ENCODE assay signal across 10 cellular contexts in the genomic region with DNA sequence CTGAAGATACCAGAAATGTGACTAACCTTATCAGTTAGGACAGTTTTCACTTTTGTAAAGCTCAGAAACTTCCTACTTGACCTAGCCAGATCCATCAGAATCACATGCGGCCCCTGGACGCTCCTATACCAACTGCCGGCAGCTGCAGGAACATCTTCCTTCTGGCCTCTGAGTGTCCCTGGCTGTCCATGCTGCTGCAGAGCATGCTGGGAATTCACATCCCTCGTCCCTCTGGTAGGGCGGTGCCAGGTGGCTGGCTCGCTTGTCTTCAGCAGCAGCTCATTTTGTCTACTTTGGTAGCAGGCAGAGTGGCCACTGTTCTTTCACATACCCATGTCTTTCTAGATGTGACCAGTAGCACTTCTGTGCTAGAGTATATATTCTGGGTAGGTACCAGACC.
"Had no signal": no experiment of that assay in that cellular context is flagged by ENCODE, and none has a peak within 500 bp of the region (broad histone marks: within the 10 kb centered on the region; RNA-seq: fewer than 3 reads in every experiment).

No MANE protein-coding gene starts in this region.

- H3K4me3 Mint-ChIP-seq: mesothelial cell of epicardium; naive thymus-derived CD8-positive, alpha-beta T cell; stimulated activated naive CD8-positive, alpha-beta T cell treated with anti-CD3 and anti-CD28 coated beads, Interleukin-15, Interleukin-2, amounts not matched to agents 100 ng/mL and 50 ng/mL, for 24 hours; T-helper 1 cell treated with Interleukin-12 subunit alpha and Interleukin-12 subunit beta and Interleukin-4 antibody, amounts not matched to agents 30 μg/mL and 1 μg/mL, for 36 hours; WTC11 had no signal

- H3K27me3 Mint-ChIP-seq: progenitor cell of endocrine pancreas; stimulated activated naive CD8-positive, alpha-beta T cell treated with anti-CD3 and anti-CD28 coated beads, Interleukin-15, Interleukin-2, amounts not matched to agents 100 ng/mL and 50 ng/mL, for 24 hours had no signal

- H3K36me3 Mint-ChIP-seq: activated naive CD4-positive, alpha-beta T cell treated with anti-CD3 and anti-CD28 coated beads, Interleukin-2, amount 50 U/mL, for 72 hours; WTC11 had no signal

- DNase-seq: activated CD4-positive, alpha-beta T cell treated with anti-CD3 and anti-CD28 coated beads for 48 hours; aorta; naive thymus-derived CD8-positive, alpha-beta T cell; stimulated activated CD4-positive, alpha-beta T cell treated with anti-CD3 and anti-CD28 coated beads, Interleukin-4, amount 100 ng/mL, for 1 hour had no signal

- H3K9me3 Mint-ChIP-seq: activated naive CD4-positive, alpha-beta T cell treated with anti-CD3 and anti-CD28 coated beads, Interleukin-2, amount 50 U/mL, for 72 hours; mesothelial cell of epicardium; stimulated activated naive CD8-positive, alpha-beta T cell treated with anti-CD3 and anti-CD28 coated beads, Interleukin-15, Interleukin-2, amounts not matched to agents 100 ng/mL and 50 ng/mL, for 24 hours; T-helper 1 cell treated with Interleukin-12 subunit alpha and Interleukin-12 subunit beta and Interleukin-4 antibody, amounts not matched to agents 30 μg/mL and 1 μg/mL, for 36 hours; WTC11 had no signal

- H3K27ac Mint-ChIP-seq: activated naive CD4-positive, alpha-beta T cell treated with anti-CD3 and anti-CD28 coated beads, Interleukin-2, amount 50 U/mL, for 72 hours; mesothelial cell of epicardium; naive thymus-derived CD8-positive, alpha-beta T cell; progenitor cell of endocrine pancreas; stimulated activated naive CD8-positive, alpha-beta T cell treated with anti-CD3 and anti-CD28 coated beads, Interleukin-15, Interleukin-2, amounts not matched to agents 100 ng/mL and 50 ng/mL, for 24 hours; T-helper 1 cell treated with Interleukin-12 subunit alpha and Interleukin-12 subunit beta and Interleukin-4 antibody, amounts not matched to agents 30 μg/mL and 1 μg/mL, for 36 hours; WTC11 had no signal

- ATAC-seq: activated naive CD4-positive, alpha-beta T cell treated with anti-CD3 and anti-CD28 coated beads, Interleukin-2, amount 50 U/mL, for 72 hours; naive thymus-derived CD8-positive, alpha-beta T cell; WTC11 had no signal
